In the genomic region with DNA sequence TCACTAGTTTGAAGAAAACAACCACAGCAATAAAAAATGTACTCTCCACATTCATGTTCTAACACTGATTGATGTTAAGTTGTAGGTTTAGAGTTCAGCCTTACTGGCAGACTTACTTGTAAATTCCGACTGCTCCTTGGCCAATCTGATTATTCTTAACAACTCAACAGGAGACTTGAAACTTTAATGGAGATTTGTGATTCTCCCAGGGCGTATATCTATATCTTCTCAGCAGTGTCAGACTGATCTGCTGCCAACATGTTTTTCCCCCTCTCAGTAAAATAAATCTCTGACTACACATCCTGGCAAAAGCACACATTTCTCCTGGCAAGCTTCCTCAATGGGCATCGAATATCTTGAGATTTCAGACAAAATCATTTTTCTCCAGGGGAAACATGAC, we compare ENCODE assay signal across 28 cellular contexts.
DNase-seq lines count a peak whose midpoint lies in the region; FAIRE-seq and TF ChIP-seq lines count a peak whose summit lies in the region.
"Had no signal": no experiment of that assay in that cellular context is flagged by ENCODE, and none has a peak within 500 bp of the region (broad histone marks: within the 10 kb centered on the region; RNA-seq: fewer than 3 reads in every experiment).

No MANE protein-coding gene starts in this region.

- no peak overlapping the region for H3K4me3 ChIP-seq in breast epithelium
- H3K4me3 ChIP-seq in mesendoderm (ENCODE audit: low read length), result no peak overlapping the region
- H3K4me3 ChIP-seq in brain microvascular endothelial cell (ENCODE audit: low read depth, low read length), result no peak overlapping the region
- H3K4me3 ChIP-seq: A549; BLaER1 treated with 17β-estradiol and CSF1 and Interleukin-3, amounts not matched to agents 10 nM and 100 nM; GM12878; GM23248 had no signal

- H3K36me3 Mint-ChIP-seq in MCF 10A (ENCODE audit: insufficient read depth, unreplicated experiment) (no peaks in the 10 kb centered on the region), nephron progenitor cell (ENCODE audit: low read depth) (peaks cover 7% of the 10 kb centered on the region)
- H3K36me3 Mint-ChIP-seq: CD14-positive monocyte; CD8-positive, alpha-beta memory T cell had no signal

- H3K23ac ChIP-seq in mesendoderm (ENCODE audit: low read length), result no peak overlapping the region

- H4K8ac ChIP-seq in mesendoderm (ENCODE audit: low read depth, low read length), result no peak overlapping the region

- no peak overlapping the region for H2BK120ac ChIP-seq in mesendoderm (ENCODE audit: low read depth, low read length)

- no peak overlapping the region for H2BK15ac ChIP-seq in mesendoderm (replicated peaks; ENCODE audit: low read depth)

- DNase-seq in MCF 10A (ENCODE audit: unreplicated experiment) (peak; percentile 13), breast epithelium (ENCODE audit: low spot score in 2 of 2) (no peak), astrocyte of the hippocampus (ENCODE audit: low read depth, low spot score) (peak; percentile 0), mesendoderm (peak; percentile 52), nephron progenitor cell (no peak), frontal cortex (ENCODE audit: low spot score in 2 of 2) (no peak), mucosa of gallbladder (ENCODE audit: low spot score) (no peak), brain microvascular endothelial cell (no peak)
- DNase-seq: 8988T; ACHN; AML-193; BE2C; CD4-positive, alpha-beta T cell; CD8-positive, alpha-beta memory T cell; DMS 273 treated with DMSO at 0.1 percent for 48 hours; DMS79; EL; GDM1; GM23248; H7; HCEC 1CT had no signal

- H3K9me3 Mint-ChIP-seq in MCF 10A (ENCODE audit: unreplicated experiment), result no peaks in the 10 kb centered on the region
- H3K9me3 Mint-ChIP-seq in nephron progenitor cell, result peaks cover 7% of the 10 kb centered on the region

- H3K4me1 ChIP-seq in breast epithelium (no peaks in the 10 kb centered on the region), mesendoderm (ENCODE audit: control insufficient read depth, low read depth, low read length) (no peaks in the 10 kb centered on the region)
- H3K4me1 ChIP-seq: A549; BE2C; BLaER1 treated with 17β-estradiol and CSF1 and Interleukin-3, amounts not matched to agents 10 nM and 100 nM had no signal

- no peaks in the 10 kb centered on the region for H3K79me2 ChIP-seq in mesendoderm (ENCODE audit: control insufficient read depth, insufficient read depth, low read length)

- H3K4me2 ChIP-seq in mesendoderm (ENCODE audit: low read length), result no peak overlapping the region
- H3K4me2 ChIP-seq: A549; BLaER1 treated with 17β-estradiol and CSF1 and Interleukin-3, amounts not matched to agents 10 nM and 100 nM had no signal

- CTCF ChIA-PET in MCF 10A (lab: Yijun Ruan, JAX), result no interaction called here

- H3K79me1 ChIP-seq in mesendoderm (ENCODE audit: low read length), result no peaks in the 10 kb centered on the region

- POLR2A ChIA-PET in MCF 10A (lab: Yijun Ruan, JAX), result no interaction called here

- no peak overlapping the region for H3K4ac ChIP-seq in mesendoderm (ENCODE audit: low read depth, low read length)

- H3K4me3 Mint-ChIP-seq in MCF 10A (ENCODE audit: unreplicated experiment) (no peak overlapping the region), nephron progenitor cell (no peak overlapping the region)
- H3K4me3 Mint-ChIP-seq: CD14-positive monocyte; CD4-positive, alpha-beta T cell; CD8-positive, alpha-beta memory T cell had no signal

- no peaks in the 10 kb centered on the region for H3K36me3 ChIP-seq in breast epithelium
- H3K36me3 ChIP-seq in mesendoderm (ENCODE audit: control insufficient read depth, insufficient read depth, low read length), result no peaks in the 10 kb centered on the region
- no peaks in the 10 kb centered on the region for H3K36me3 ChIP-seq in brain microvascular endothelial cell (replicated peaks)
- H3K36me3 ChIP-seq: BE2C; BLaER1 treated with 17β-estradiol and CSF1 and Interleukin-3, amounts not matched to agents 10 nM and 100 nM had no signal

- TF ChIP-seq CTCF in MCF 10A (IDR thresholded peaks at IDR 0.05; ENCODE audit: unreplicated experiment), result no peak
- TF ChIP-seq CTCF in breast epithelium (IDR thresholded peaks at IDR 0.05), result no peak
- no peak for TF ChIP-seq CTCF in nephron progenitor cell (IDR thresholded peaks at IDR 0.05)
- no peak for TF ChIP-seq CTCF in brain microvascular endothelial cell (IDR thresholded peaks at IDR 0.05; ENCODE audit: low read depth, low read length, missing control alignments)

- TF ChIP-seq POLR2A in breast epithelium (IDR thresholded peaks at IDR 0.05), result no peak

- no peak overlapping the region for H3K9ac ChIP-seq in mesendoderm (ENCODE audit: low read length)
- H3K9ac ChIP-seq: BLaER1 treated with 17β-estradiol and CSF1 and Interleukin-3, amounts not matched to agents 10 nM and 100 nM; GM23248 had no signal

- no peaks in the 10 kb centered on the region for H3K27me3 Mint-ChIP-seq in MCF 10A (ENCODE audit: insufficient read depth, unreplicated experiment)
- no peaks in the 10 kb centered on the region for H3K27me3 Mint-ChIP-seq in nephron progenitor cell (ENCODE audit: low read depth, poor library complexity)
- H3K27me3 Mint-ChIP-seq: CD4-positive, alpha-beta T cell; CD8-positive, alpha-beta memory T cell had no signal

- H2BK5ac ChIP-seq in mesendoderm (ENCODE audit: low read length), result no peak overlapping the region

- FAIRE-seq in frontal cortex (lab: Jason Lieb, UNC), result no peak
- FAIRE-seq: A549, D721Med, GM12878, GM19239, H1 had no signal

- no peaks in the 10 kb centered on the region for H3K27me3 ChIP-seq in breast epithelium
- H3K27me3 ChIP-seq in mesendoderm (ENCODE audit: insufficient read depth, low read length, poor library complexity), result no peaks in the 10 kb centered on the region
- no peaks in the 10 kb centered on the region for H3K27me3 ChIP-seq in brain microvascular endothelial cell (replicated peaks)
- H3K27me3 ChIP-seq: BE2C; BLaER1 treated with 17β-estradiol and CSF1 and Interleukin-3, amounts not matched to agents 10 nM and 100 nM had no signal

- BruUV-seq in MCF 10A (replicated peaks; lab: Mats Ljungman, UMichigan), result no TSS peak

- WGBS in mesendoderm (ENCODE audit: extremely low coverage, insufficient coverage, low lambda C conversion rate), result no CpG with 5 or more reads among the region's 3 CpGs

- H3K4me1 Mint-ChIP-seq in MCF 10A (ENCODE audit: insufficient read depth, unreplicated experiment), result peaks cover 6% of the 10 kb centered on the region
- H3K4me1 Mint-ChIP-seq in nephron progenitor cell, result peaks cover 7% of the 10 kb centered on the region
- H3K4me1 Mint-ChIP-seq: CD14-positive monocyte; CD8-positive, alpha-beta memory T cell had no signal

- H4K5ac ChIP-seq in mesendoderm (ENCODE audit: low read length), result no peak overlapping the region

- no peak overlapping the region for H2AK5ac ChIP-seq in mesendoderm (ENCODE audit: low read length)

- intact Hi-C loops in MCF 10A (cut with micrococcal nuclease), result no loop called here
- intact Hi-C loops in breast epithelium (cut with DNase I; ENCODE audit: low total_unique reads), result no loop called here

- H3K27ac ChIP-seq in breast epithelium (no peak overlapping the region), mesendoderm (ENCODE audit: low read depth, low read length) (no peak overlapping the region), brain microvascular endothelial cell (no peak overlapping the region)
- H3K27ac ChIP-seq: A549; BLaER1 treated with 17β-estradiol and CSF1 and Interleukin-3, amounts not matched to agents 10 nM and 100 nM; GM23248 had no signal

- H3K56ac ChIP-seq in mesendoderm (ENCODE audit: low read length), result no peak overlapping the region

- H3K27ac Mint-ChIP-seq in MCF 10A (ENCODE audit: low read depth, unreplicated experiment) (no peak overlapping the region), nephron progenitor cell (peak overlapping the region; percentile 16)
- H3K27ac Mint-ChIP-seq: CD14-positive monocyte; CD4-positive, alpha-beta T cell; CD8-positive, alpha-beta memory T cell had no signal

- H3K9me3 ChIP-seq in breast epithelium, result no peaks in the 10 kb centered on the region
- H3K9me3 ChIP-seq: BE2C; BLaER1 treated with 17β-estradiol and CSF1 and Interleukin-3, amounts not matched to agents 10 nM and 100 nM had no signal

- in situ Hi-C loops in brain microvascular endothelial cell (cut with HindIII; ENCODE audit: low pct_ligation_motif_present, low sequenced_read_pairs), result no loop called here

- peak overlapping the region; percentile 68 for H3K18ac ChIP-seq in mesendoderm (ENCODE audit: low read length)

Comparison
In these comparisons a context has a peak if more than half of its experiments do, and no peak if none do; other contexts are left out.
1. DNase-seq: peak in MCF 10A (single experiment), astrocyte of the hippocampus (single experiment) and mesendoderm (single experiment); none in breast epithelium (0 of 2), nephron progenitor cell (single experiment), frontal cortex (0 of 2), mucosa of gallbladder (single experiment) and brain microvascular endothelial cell (single experiment).